8 cellular contexts compared by ENCODE assay signal in genomic region chr19:1259206-1259872, GRCh38. TPM values are rescaled to one million over a fixed set of nuclear protein-coding genes. Genes with fewer than 3 reads are reported as not detected.
DNase-seq lines count a peak whose midpoint lies in the region; ATAC-seq and TF ChIP-seq lines count a peak whose summit lies in the region.

No MANE protein-coding gene starts in this region.

- no peaks in the 10 kb centered on the region for H3K27me3 ChIP-seq in upper lobe of left lung

- H3K4me1 Mint-ChIP-seq in effector memory CD8-positive, alpha-beta T cell (ENCODE audit: low read depth in 2 of 2): peaks cover 40 to 47% of the 10 kb centered on the region in 2 donors

- peaks cover 82 to 94% (median 88%) of the 10 kb centered on the region in 4 donors for H3K4me1 ChIP-seq in upper lobe of left lung

- H3K27ac ChIP-seq in upper lobe of left lung: peak overlapping the region; percentile 91 to 100 (median 98)

- peak in 3 of 4 donors; percentile 37 to 94 (median 87) for TF ChIP-seq EP300 in upper lobe of left lung (IDR thresholded peaks at IDR 0.05)

- peak; percentile 36 for ATAC-seq in effector memory CD8-positive, alpha-beta T cell (replicated peaks)
- ATAC-seq in upper lobe of left lung (ENCODE audit: low FRiP score in 2 of 2): peak; percentile 41 to 42

- in situ Hi-C loops in GM18951 (cut with MboI; ENCODE audit: low sequenced_read_pairs, unreplicated experiment): no loop called here

- H3K27me3 Mint-ChIP-seq in effector memory CD8-positive, alpha-beta T cell: no peaks in the 10 kb centered on the region

- DNase-seq in A172 (ENCODE audit: low spot score) (peak; percentile 84), LHCN-M2 (ENCODE audit: low read depth) (peak; percentile 47), myocyte (ENCODE audit: low read depth) (peak; percentile 60), upper lobe of left lung (peak; percentile 87 to 91), SIG-M5 (lab: John Stamatoyannopoulos, UW) (no peak)
- peak; percentile 58 for DNase-seq in activated CD4-positive, alpha-beta T cell treated with anti-CD3 and anti-CD28 coated beads, Interleukin-2, amount 50 U/mL, for 1 hour
- peak; percentile 69 to 75 (median 70) for DNase-seq in effector memory CD8-positive, alpha-beta T cell

- peaks cover 78% of the 10 kb centered on the region for H3K36me3 Mint-ChIP-seq in effector memory CD8-positive, alpha-beta T cell (ENCODE audit: insufficient read depth)

- no peak for TF ChIP-seq CTCF in upper lobe of left lung (IDR thresholded peaks at IDR 0.05)

- peak overlapping the region; percentile 98 to 99 for H3K27ac Mint-ChIP-seq in effector memory CD8-positive, alpha-beta T cell

- peaks cover 16 to 49% (median 43%) of the 10 kb centered on the region in 4 donors for H3K36me3 ChIP-seq in upper lobe of left lung

- WGBS in upper lobe of left lung, 2 donors: 14 to 18% methylated on average over 8 to 12 of the region's 17 CpGs

- peak overlapping the region in 3 of 4 donors; percentile 23 to 62 (median 36) for H3K4me3 ChIP-seq in upper lobe of left lung

- H3K4me3 Mint-ChIP-seq in effector memory CD8-positive, alpha-beta T cell: peak overlapping the region; percentile 89 to 94

- TF ChIP-seq POLR2A in GM18951 (IDR thresholded peaks at IDR 0.05; ENCODE audit: extremely low read depth, insufficient read depth, insufficient read length) (peak; percentile 82), upper lobe of left lung (IDR thresholded peaks at IDR 0.05) (peak in 2 of 4 donors; percentile 34 to 78)

- no peaks in the 10 kb centered on the region for H3K9me3 Mint-ChIP-seq in effector memory CD8-positive, alpha-beta T cell

- H3K9me3 ChIP-seq in upper lobe of left lung: no peaks in the 10 kb centered on the region

RNA-seq across cellular contexts. Expression of gene CIRBP, which starts 9.8 kb away (rescaled TPM):
- 124 and 266 TPM in 2 replicates for total RNA-seq in A172 (2014; rRNA removed; shearing (Covaris generic))
- total RNA-seq in LHCN-M2 (2014; rRNA removed): 253 and 293 TPM in 2 replicates
- polyA plus RNA-seq in LHCN-M2 (2012): 248 TPM
- 441 and 497 TPM in 2 replicates for total RNA-seq in myocyte
- 414 TPM for polyA plus RNA-seq in myocyte (2012)
- 1,000 to 10,000 TPM in 1 of 6 donors, 100 to 1,000 TPM in 5; 326 to 1,348 (median 441) TPM for total RNA-seq in upper lobe of left lung

RNA-seq across cellular contexts. Expression of gene MIDN, which starts 11.0 kb away (rescaled TPM):
- 7.0 and 19.2 TPM in 2 replicates for total RNA-seq in A172 (2014; rRNA removed; shearing (Covaris generic))
- total RNA-seq in LHCN-M2 (2014; rRNA removed): 12.6 and 15.6 TPM in 2 replicates
- 25.7 TPM for polyA plus RNA-seq in LHCN-M2 (2012)
- 17.2 and 30.6 TPM in 2 replicates for total RNA-seq in myocyte
- polyA plus RNA-seq in myocyte (2012): 31.9 TPM
- total RNA-seq in upper lobe of left lung: 100 to 1,000 TPM in 2 of 6 donors, 10 to 100 TPM in 4; 33.5 to 176 (median 75.9) TPM

RNA-seq across cellular contexts. Expression of gene FAM174C, which starts 16.0 kb away (rescaled TPM):
- 90.5 and 93.6 TPM in 2 replicates for total RNA-seq in A172 (2014; rRNA removed; shearing (Covaris generic))
- total RNA-seq in LHCN-M2 (2014; rRNA removed) (51.8 and 64.4 TPM in 2 replicates), myocyte (33.8 and 55.3 TPM in 2 replicates), upper lobe of left lung (10 to 100 TPM; 43.0 to 85.3 (median 59.6) TPM)
- polyA plus RNA-seq in LHCN-M2 (2012): 71.4 TPM
- 66.6 TPM for polyA plus RNA-seq in myocyte (2012)

RNA-seq across cellular contexts. Expression of gene ATP5F1D, which starts 17.8 kb away (rescaled TPM):
- 42.2 and 78.9 TPM in 2 replicates for total RNA-seq in A172 (2014; rRNA removed; shearing (Covaris generic))
- total RNA-seq in LHCN-M2 (2014; rRNA removed) (51.3 and 64.1 TPM in 2 replicates), myocyte (46.5 and 61.9 TPM in 2 replicates), upper lobe of left lung (100 to 1,000 TPM in 3 of 6 donors, 10 to 100 TPM in 3; 56.0 to 187 (median 113) TPM)
- polyA plus RNA-seq in LHCN-M2 (2012): 246 TPM
- 193 TPM for polyA plus RNA-seq in myocyte (2012)

RNA-seq across cellular contexts. Expression of gene CBARP, which starts 21.5 kb away (rescaled TPM):
- 0.93 and 0.95 TPM in 2 replicates for total RNA-seq in A172 (2014; rRNA removed; shearing (Covaris generic))
- 4.6 and 4.7 TPM in 2 replicates for total RNA-seq in LHCN-M2 (2014; rRNA removed)
- 3.7 TPM for polyA plus RNA-seq in LHCN-M2 (2012)
- 4.0 and 4.8 TPM in 2 replicates for total RNA-seq in myocyte
- polyA plus RNA-seq in myocyte (2012): 3.2 TPM
- 1 to 10 TPM in 3 of 6 donors, under 1 TPM in 1, not detected in 2; 0.30 to 1.8 (median 1.0) TPM for total RNA-seq in upper lobe of left lung
